In genomic region chr2:152093464-152093863, GRCh38 we compare ENCODE assay signal across 29 cellular contexts. TPM values are rescaled to one million over a fixed set of nuclear protein-coding genes. Genes with fewer than 3 reads are reported as not detected.
A peak's percentile ranks its signal among the peaks of the same experiment; 100 is the strongest.
DNase-seq lines count a peak whose midpoint lies in the region; ATAC-seq and TF ChIP-seq lines count a peak whose summit lies in the region.
"Had no signal": no experiment of that assay in that cellular context is flagged by ENCODE, and none has a peak within 500 bp of the region (broad histone marks: within the 10 kb centered on the region; RNA-seq: fewer than 3 reads in every experiment).

No MANE protein-coding gene starts in this region.

- H3K4me1 ChIP-seq in Peyer's patch: peaks cover 0 to 12% (median 4%) of the 10 kb centered on the region in 4 donors
- H3K4me1 ChIP-seq in MM.1S (ENCODE audit: low read length): no peaks in the 10 kb centered on the region

- no peaks in the 10 kb centered on the region for H4K20me1 ChIP-seq in MM.1S (ENCODE audit: insufficient read depth, low read length)

- no peak overlapping the region for H2AFZ ChIP-seq in MM.1S (ENCODE audit: low read length)

- no peaks in the 10 kb centered on the region for H3K36me3 Mint-ChIP-seq in activated CD4-positive, alpha-beta T cell treated with anti-CD3 and anti-CD28 coated beads, Interleukin-2, amount 10 ng/mL, durations not matched to agents 7 days and 5 days (ENCODE audit: low read depth)
- H3K36me3 Mint-ChIP-seq: natural killer cell had no signal

- no peaks in the 10 kb centered on the region for H3K9me2 ChIP-seq in MM.1S (replicated peaks; ENCODE audit: insufficient read depth, low read length)

- TF ChIP-seq CTCF in LNCaP clone FGC (IDR thresholded peaks at IDR 0.05; ENCODE audit: control insufficient read depth, extremely low read depth, insufficient read depth): no peak
- no peak for TF ChIP-seq CTCF in Peyer's patch (IDR thresholded peaks at IDR 0.05)
- TF ChIP-seq CTCF in MM.1S (IDR thresholded peaks at IDR 0.05; ENCODE audit: low read length): no peak

- no peak for TF ChIP-seq POLR2A in Peyer's patch (IDR thresholded peaks at IDR 0.05)

- no peak overlapping the region for H3K4me2 ChIP-seq in MM.1S (ENCODE audit: low read depth, low read length)
- H3K4me2 ChIP-seq: smooth muscle cell had no signal

- H3F3A ChIP-seq in MM.1S (ENCODE audit: insufficient read depth, low read length): no peaks in the 10 kb centered on the region

- H3K9ac ChIP-seq in MM.1S (ENCODE audit: low read length): no peak overlapping the region

- no peak overlapping the region for H3K27ac Mint-ChIP-seq in activated CD4-positive, alpha-beta T cell treated with anti-CD3 and anti-CD28 coated beads, Interleukin-2, amount 10 ng/mL, durations not matched to agents 7 days and 5 days
- H3K27ac Mint-ChIP-seq: activated CD4-positive, alpha-beta T cell treated with anti-CD3 and anti-CD28 coated beads, Interleukin-2, amount 10 ng/mL, durations not matched to agents 24 days and 14 days; activated naive CD4-positive, alpha-beta T cell treated with anti-CD3 and anti-CD28 coated beads for 36 hours; CD8-positive, alpha-beta memory T cell; natural killer cell had no signal

- POLR2A ChIA-PET in activated CD4-positive, alpha-beta T cell treated with anti-CD3 and anti-CD28 coated beads, Interleukin-2, amount 10 ng/mL, durations not matched to agents 7 days and 5 days (lab: Charles Lee): no interaction called here

- CTCF ChIA-PET in activated CD4-positive, alpha-beta T cell treated with anti-CD3 and anti-CD28 coated beads, Interleukin-2, amount 10 ng/mL, durations not matched to agents 7 days and 5 days (lab: Charles Lee): no interaction called here

- no peaks in the 10 kb centered on the region for H3K9me3 Mint-ChIP-seq in activated CD4-positive, alpha-beta T cell treated with anti-CD3 and anti-CD28 coated beads, Interleukin-2, amount 10 ng/mL, durations not matched to agents 7 days and 5 days
- H3K9me3 Mint-ChIP-seq: activated CD4-positive, alpha-beta T cell treated with anti-CD3 and anti-CD28 coated beads, Interleukin-2, amount 10 ng/mL, durations not matched to agents 24 days and 14 days; activated naive CD4-positive, alpha-beta T cell treated with anti-CD3 and anti-CD28 coated beads for 36 hours; CD8-positive, alpha-beta memory T cell; natural killer cell had no signal

- H3K36me3 ChIP-seq in Peyer's patch (no peaks in the 10 kb centered on the region), MM.1S (replicated peaks; ENCODE audit: insufficient read depth, low read length) (no peaks in the 10 kb centered on the region)
- H3K36me3 ChIP-seq: esophagus squamous epithelium, gastrocnemius medialis, left ventricle myocardium inferior had no signal

- peak; percentile 98 for DNase-seq in DMS 273 (lab: John Stamatoyannopoulos, UW; ENCODE audit: unreplicated experiment)
- peak; percentile 11 for DNase-seq in LNCaP clone FGC (ENCODE audit: low read depth)
- peak; percentile 37 to 93 for DNase-seq in NCI-H446 (lab: John Stamatoyannopoulos, UW)
- peak; percentile 70 for DNase-seq in cerebellar cortex (ENCODE audit: low spot score)
- no peak for DNase-seq in Peyer's patch
- no peak for DNase-seq in MM.1S
- DNase-seq in left lobe of liver (ENCODE audit: low spot score): no peak
- no peak for DNase-seq in activated CD4-positive, alpha-beta T cell treated with anti-CD3 and anti-CD28 coated beads, Interleukin-2, amount 10 ng/mL, durations not matched to agents 7 days and 5 days
- DNase-seq: activated CD4-positive, alpha-beta T cell treated with anti-CD3 and anti-CD28 coated beads, Interleukin-2, amount 10 ng/mL, durations not matched to agents 24 days and 14 days; activated naive CD4-positive, alpha-beta T cell treated with anti-CD3 and anti-CD28 coated beads for 36 hours; activated T-cell treated with anti-CD3 and anti-CD28 coated beads, Interleukin-2, amount 50 U/mL, for 48 hours; amniotic stem cell; CD8-positive, alpha-beta memory T cell; DND-41; esophagus squamous epithelium; gastrocnemius medialis; hypothalamus; left ventricle myocardium inferior; natural killer cell; NCI-H1417; stimulated activated CD4-positive, alpha-beta T cell treated with anti-CD3 and anti-CD28 coated beads, Interleukin-2, amount 100 ng/mL, for 24 hours; T-helper 2 cell had no signal

- H3K9me3 ChIP-seq in Peyer's patch: no peaks in the 10 kb centered on the region
- H3K9me3 ChIP-seq in MM.1S (replicated peaks; ENCODE audit: insufficient read depth, low read length): no peaks in the 10 kb centered on the region
- H3K9me3 ChIP-seq: esophagus squamous epithelium, gastrocnemius medialis, left ventricle myocardium inferior had no signal

- H3K27me3 ChIP-seq in Peyer's patch (peaks cover 0 to 3% of the 10 kb centered on the region in 2 donors), MM.1S (replicated peaks; ENCODE audit: insufficient read depth, low read length) (no peaks in the 10 kb centered on the region)

- peaks cover 56% of the 10 kb centered on the region for H3K27me3 Mint-ChIP-seq in activated CD4-positive, alpha-beta T cell treated with anti-CD3 and anti-CD28 coated beads, Interleukin-2, amount 10 ng/mL, durations not matched to agents 7 days and 5 days

- H3K27ac ChIP-seq in Peyer's patch: no peak overlapping the region
- no peak overlapping the region for H3K27ac ChIP-seq in MM.1S (ENCODE audit: low read length)
- H3K27ac ChIP-seq: coronary artery, gastrocnemius medialis, left ventricle myocardium inferior, SK-N-MC, VCaP had no signal

- no peak overlapping the region for H3K4me3 Mint-ChIP-seq in activated CD4-positive, alpha-beta T cell treated with anti-CD3 and anti-CD28 coated beads, Interleukin-2, amount 10 ng/mL, durations not matched to agents 7 days and 5 days
- H3K4me3 Mint-ChIP-seq: activated CD4-positive, alpha-beta T cell treated with anti-CD3 and anti-CD28 coated beads, Interleukin-2, amount 10 ng/mL, durations not matched to agents 24 days and 14 days; activated naive CD4-positive, alpha-beta T cell treated with anti-CD3 and anti-CD28 coated beads for 36 hours; CD8-positive, alpha-beta memory T cell; natural killer cell had no signal

- peaks cover 9% of the 10 kb centered on the region for H3K4me1 Mint-ChIP-seq in activated CD4-positive, alpha-beta T cell treated with anti-CD3 and anti-CD28 coated beads, Interleukin-2, amount 10 ng/mL, durations not matched to agents 7 days and 5 days

- no peaks in the 10 kb centered on the region for H3K79me2 ChIP-seq in MM.1S (ENCODE audit: low read length)

- ATAC-seq in left lobe of liver: no peak
- ATAC-seq: gastrocnemius medialis, GM12878, HCT116, natural killer cell, Panc1 had no signal

- H3K4me3 ChIP-seq in LNCaP clone FGC (ENCODE audit: low read depth, low read length) (no peak overlapping the region), Peyer's patch (no peak overlapping the region), MM.1S (ENCODE audit: low read length) (no peak overlapping the region)
- H3K4me3 ChIP-seq: coronary artery, esophagus squamous epithelium, gastrocnemius medialis, GM12878, left ventricle myocardium inferior, SK-N-MC, smooth muscle cell had no signal

RNA-seq across cellular contexts. Expression of gene CACNB4, which starts 5.4 kb away (rescaled TPM):
- total RNA-seq in Peyer's patch (1 to 10 TPM in 3 of 4 donors, under 1 TPM in 1; 0.88 to 4.6 (median 2.6) TPM), left lobe of liver (0.20 TPM)
- under 1 TPM; 0.12 to 0.21 TPM for total RNA-seq in activated CD4-positive, alpha-beta T cell treated with anti-CD3 and anti-CD28 coated beads, Interleukin-2, amount 10 ng/mL, durations not matched to agents 7 days and 5 days

Comparison
In these comparisons a context has a peak if more than half of its experiments do, and no peak if none do; other contexts are left out.
1. DNase-seq: peak in DMS 273 (single experiment), LNCaP clone FGC (single experiment), NCI-H446 (2 of 2) and cerebellar cortex (single experiment); none in Peyer's patch (0 of 3), MM.1S (single experiment), left lobe of liver (single experiment) and activated CD4-positive, alpha-beta T cell treated with anti-CD3 and anti-CD28 coated beads, Interleukin-2, amount 10 ng/mL, durations not matched to agents 7 days and 5 days (single experiment).